In genomic region chr14:96263347-96264199, GRCh38 we compare ENCODE assay signal across 20 cellular contexts. TPM values are rescaled to one million over a fixed set of nuclear protein-coding genes. Genes with fewer than 3 reads are reported as not detected.
A peak's percentile ranks its signal among the peaks of the same experiment; 100 is the strongest.
DNase-seq lines count a peak whose midpoint lies in the region; ATAC-seq, FAIRE-seq and TF ChIP-seq lines count a peak whose summit lies in the region.
"Had no signal": no experiment of that assay in that cellular context is flagged by ENCODE, and none has a peak within 500 bp of the region (broad histone marks: within the 10 kb centered on the region; RNA-seq: fewer than 3 reads in every experiment).

No MANE protein-coding gene starts in this region.

- POLR2A ChIA-PET in HepG2 (lab: Yijun Ruan, JAX) = no interaction called here

- DNase-seq in HepG2 (ENCODE audit: low spot score) (no peak), right lobe of liver (no peak), OCI-M1 (lab: John Stamatoyannopoulos, UW) (peak; percentile 1), esophagus squamous epithelium (lab: John Stamatoyannopoulos, UW) (no peak), transverse colon (peak; percentile 44), T-helper 17 cell (no peak), GM12892 (ENCODE audit: insufficient read length) (no peak)
- DNase-seq: activated CD8-positive, alpha-beta memory T cell treated with anti-CD3 and anti-CD28 coated beads, Interleukin-2, amount 50 U/mL, for 4 hours; aorta; gastrocnemius medialis; NCI-H1092 treated with DMSO at 0.1 percent for 48 hours; stimulated activated CD4-positive, alpha-beta T cell treated with anti-CD3 and anti-CD28 coated beads, Interleukin-4, amount 100 ng/mL, for 24 hours; stimulated activated CD8-positive, alpha-beta memory T cell treated with anti-CD3 and anti-CD28 coated beads, Interleukin-4, amount 100 ng/mL, for 48 hours; T-helper 9 cell had no signal

- TF ChIP-seq CTCF in HepG2 (CRISPR knock-in tag; IDR thresholded peaks at IDR 0.05) = no peak
- no peak for TF ChIP-seq CTCF in right lobe of liver (IDR thresholded peaks at IDR 0.05)
- TF ChIP-seq CTCF in esophagus squamous epithelium (IDR thresholded peaks at IDR 0.05) = no peak
- no peak for TF ChIP-seq CTCF in transverse colon (IDR thresholded peaks at IDR 0.05)

- CTCF ChIA-PET in HepG2 (lab: Yijun Ruan, JAX; ENCODE audit: low intra/inter-chr PET ratio, low total read pairs) = no interaction called here

- H3K4me1 ChIP-seq in HepG2 (ENCODE audit: insufficient read depth, low read length) (peaks cover 7% of the 10 kb centered on the region), right lobe of liver (peaks cover 0 to 5% (median 0%) of the 10 kb centered on the region in 4 donors), esophagus squamous epithelium (peaks cover 24 to 93% (median 29%) of the 10 kb centered on the region in 3 donors), transverse colon (peaks cover under 1 to 23% (median 4%) of the 10 kb centered on the region in 4 donors)
- H3K4me1 ChIP-seq: gastrocnemius medialis, left lung had no signal

- peak overlapping the region; percentile 20; the same call in 1 of the 2 replicates for H3K4me2 ChIP-seq in HepG2 (ENCODE audit: low read depth, low read length)

- in situ Hi-C loops in HepG2 (cut with HindIII; ENCODE audit: extremely low pct_ligation_motif_present, low pct_unique_long_range_greater_than_20kb) (no loop called here), transverse colon (cut with MboI; ENCODE audit: low pct_ligation_motif_present in 1 of 4, low pct_unique_long_range_greater_than_20kb in 1 of 4, low sequenced_read_pairs in 3 of 4) (no loop called here)

- H3K36me3 ChIP-seq in HepG2 (replicated peaks in 1 of 2; ENCODE audit: control insufficient read depth in 1 of 2, insufficient read depth in 2 of 2, low read length in 2 of 2) (no peaks in the 10 kb centered on the region), right lobe of liver (no peaks in the 10 kb centered on the region), esophagus squamous epithelium (peaks cover 0 to 5% (median 0%) of the 10 kb centered on the region in 3 donors), transverse colon (no peaks in the 10 kb centered on the region)
- H3K36me3 ChIP-seq: gastrocnemius medialis, left lung, pancreas, SJCRH30 had no signal

- no peak overlapping the region for H3K4me3 Mint-ChIP-seq in T-helper 17 cell

- TF ChIP-seq POLR2A in HepG2 (IDR thresholded peaks at IDR 0.05; ENCODE audit: insufficient read depth in 1 of 2, low read depth in 2 of 2, low read length in 2 of 2) (no peak), right lobe of liver (IDR thresholded peaks at IDR 0.05) (no peak), esophagus squamous epithelium (IDR thresholded peaks at IDR 0.05) (no peak), transverse colon (IDR thresholded peaks at IDR 0.05) (no peak), GM12892 (IDR thresholded peaks at IDR 0.05; ENCODE audit: low read depth, low read length) (no peak)

- intact Hi-C loops in HepG2 (cut with micrococcal nuclease; ENCODE audit: unreplicated experiment) = loop anchor here (10.0 kb wide), 1 partner anchor 59 kb away; the partner anchor contains the start of gene BDKRB2
- intact Hi-C loops in right lobe of liver (cut with DNase I) = no loop called here
- intact Hi-C loops in esophagus squamous epithelium (cut with DNase I) = no loop called here
- intact Hi-C loops in transverse colon (cut with DNase I; ENCODE audit: low total_unique reads) = loop anchor here (10.0 kb wide), 1 partner anchor 239 kb away; no protein-coding TSS in a partner anchor

- H3K9me3 ChIP-seq in HepG2 (ENCODE audit: low read length) (no peaks in the 10 kb centered on the region), right lobe of liver (no peaks in the 10 kb centered on the region), esophagus squamous epithelium (no peaks in the 10 kb centered on the region), transverse colon (no peaks in the 10 kb centered on the region), T-helper 17 cell (ENCODE audit: control insufficient read depth, low read length, poor library complexity, severe bottlenecking) (no peaks in the 10 kb centered on the region)
- H3K9me3 ChIP-seq: gastrocnemius medialis, left lung, pancreas had no signal

- TF ChIP-seq EP300 in HepG2 (IDR thresholded peaks at IDR 0.05; ENCODE audit: low read depth in 2 of 2, low read length in 2 of 2) (no peak), HepG2 (CRISPR knock-in tag; IDR thresholded peaks at IDR 0.05; ENCODE audit: borderline replicate concordance) (no peak), transverse colon (IDR thresholded peaks at IDR 0.05; ENCODE audit: low read depth) (no peak)

- no TSS peak for BruUV-seq in HepG2 (replicated peaks; lab: Mats Ljungman, UMichigan)

- H3K79me2 ChIP-seq in HepG2 (ENCODE audit: insufficient read depth, low read length) = no peaks in the 10 kb centered on the region

- WGBS in HepG2 (ENCODE audit: low lambda C conversion rate) = 53% methylated on average over 15 of the region's 20 CpGs
- 77% methylated on average over 9 of the region's 20 CpGs for WGBS in right lobe of liver (ENCODE audit: insufficient coverage, low coverage, low lambda C conversion rate, missing lambda C conversion rate)
- 61 to 68% methylated on average over 9 to 11 of the region's 20 CpGs for WGBS in esophagus squamous epithelium, 2 donors
- WGBS in transverse colon (ENCODE audit: low coverage in 1 of 2), 2 donors = 83 to 85% methylated on average over 4 to 20 of the region's 20 CpGs

- peaks cover 53% of the 10 kb centered on the region for H3K27me3 Mint-ChIP-seq in T-helper 17 cell

- H2AFZ ChIP-seq in HepG2 (ENCODE audit: low read length) = no peak overlapping the region

- ATAC-seq in HepG2 (no peak), right lobe of liver (no peak), HG03378 (IDR thresholded peaks at IDR 0.05; ENCODE audit: unreplicated experiment) (no peak), T-helper 17 cell (no peak)
- ATAC-seq: gastrocnemius medialis, left lung, pancreas had no signal

- no peak overlapping the region for H3K27ac Mint-ChIP-seq in T-helper 17 cell
- H3K27ac Mint-ChIP-seq: IgD-negative memory B cell had no signal

- no peak overlapping the region for H3K9ac ChIP-seq in HepG2 (ENCODE audit: insufficient read depth, low read depth, low read length)

- peaks cover 11% of the 10 kb centered on the region for H3K36me3 Mint-ChIP-seq in T-helper 17 cell (ENCODE audit: low read depth)

- H3K27ac ChIP-seq in HepG2 (ENCODE audit: extremely low read length, insufficient read depth, low read length) = no peak overlapping the region
- no peak overlapping the region for H3K27ac ChIP-seq in right lobe of liver
- H3K27ac ChIP-seq in esophagus squamous epithelium = peak overlapping the region; percentile 34 to 87 (median 82)
- peak overlapping the region; percentile 8 to 64 (median 50) for H3K27ac ChIP-seq in transverse colon
- H3K27ac ChIP-seq: gastrocnemius medialis, left lung, SJCRH30 had no signal

- FAIRE-seq in HepG2 (lab: Jason Lieb, UNC) = no peak
- no peak for FAIRE-seq in GM12892 (lab: Jason Lieb, UNC)
- FAIRE-seq: pancreas had no signal

- H3K27me3 ChIP-seq in HepG2 (ENCODE audit: control insufficient read depth in 1 of 2, insufficient read depth in 2 of 2, low read length in 2 of 2) (peaks cover 1 to 25% of the 10 kb centered on the region in 2 experiments; a peak in 3 of 5 replicates), right lobe of liver (no peaks in the 10 kb centered on the region), esophagus squamous epithelium (no peaks in the 10 kb centered on the region), transverse colon (no peaks in the 10 kb centered on the region)
- H3K27me3 ChIP-seq: pancreas, SJCRH30 had no signal

- no peak for TF ChIP-seq RAD21 in HepG2 (CRISPR knock-in tag; IDR thresholded peaks at IDR 0.05)

- no peaks in the 10 kb centered on the region for H4K20me1 ChIP-seq in HepG2 (ENCODE audit: insufficient read depth, low read length)

- peaks cover 3% of the 10 kb centered on the region for H3K4me1 Mint-ChIP-seq in T-helper 17 cell
- H3K4me1 Mint-ChIP-seq: IgD-negative memory B cell had no signal

- H3K4me3 ChIP-seq in HepG2 (replicated peaks in 1 of 3; ENCODE audit: insufficient read depth in 1 of 3, low read depth in 2 of 3, low read length in 3 of 3) (no peak overlapping the region), right lobe of liver (no peak overlapping the region), esophagus squamous epithelium (no peak overlapping the region), transverse colon (no peak overlapping the region)
- H3K4me3 ChIP-seq: gastrocnemius medialis, left lung, pancreas, SJCRH30 had no signal

RNA-seq across cellular contexts. Expression of gene BDKRB1, which starts 7.6 kb away (rescaled TPM):
- total RNA-seq in HepG2 (2016; rRNA removed; fragmentation: Illumina TruSeq; extraction: Trizol) = not detected in 2 replicates
- not detected in 2 replicates for total RNA-seq in HepG2 (2016; cell fraction: cytosol; rRNA removed; fragmentation: Illumina TruSeq; extraction: Trizol; ENCODE audit: low read depth)
- total RNA-seq in HepG2 (2016; cell fraction: insoluble cytoplasmic fraction; rRNA removed; fragmentation: Illumina TruSeq; extraction: Trizol) = not detected in 2 replicates
- total RNA-seq in HepG2 (2016; cell fraction: membrane; rRNA removed; fragmentation: Illumina TruSeq; extraction: Trizol) = not detected in 2 replicates
- total RNA-seq in HepG2 (2016; cell fraction: nucleus; rRNA removed; fragmentation: Illumina TruSeq; extraction: Trizol) = not detected in 2 replicates
- polyA plus RNA-seq in HepG2 (2011; rRNA removed) = 0.05 TPM in 1 of 2 replicates, not detected in the other
- polyA plus RNA-seq in HepG2 (2011; cell fraction: cytosol; rRNA removed) = not detected in 2 replicates
- not detected in 2 replicates for polyA plus RNA-seq in HepG2 (2011; cell fraction: nucleus; rRNA removed)
- not detected in 2 replicates for polyA plus RNA-seq in HepG2 (2012)
- polyA plus RNA-seq in HepG2 (2016; cell fraction: cytosol; fragmentation: Illumina TruSeq; extraction: Trizol; ENCODE audit: low read depth) = not detected in 2 replicates
- polyA plus RNA-seq in HepG2 (2016; cell fraction: insoluble cytoplasmic fraction; fragmentation: Illumina TruSeq; extraction: Trizol; ENCODE audit: low read depth) = not detected in 2 replicates
- polyA plus RNA-seq in HepG2 (2016; cell fraction: membrane; fragmentation: Illumina TruSeq; extraction: Trizol; ENCODE audit: low read depth) = not detected in 2 replicates
- polyA plus RNA-seq in HepG2 (2016; cell fraction: nucleus; fragmentation: Illumina TruSeq; extraction: Trizol; ENCODE audit: insufficient read depth, low read depth) = not detected in 2 replicates
- 20.3 TPM in 1 of 2 replicates, not detected in the other for polyA minus RNA-seq in HepG2 (2011; rRNA and poly(A)+ RNA removed; ENCODE audit: low replicate concordance)
- polyA minus RNA-seq in HepG2 (2011; cell fraction: cytosol; rRNA and poly(A)+ RNA removed) = 0.62 TPM in 1 of 2 replicates, not detected in the other
- not detected in 2 replicates for polyA minus RNA-seq in HepG2 (2011; cell fraction: nucleus; rRNA and poly(A)+ RNA removed)
- total RNA-seq in right lobe of liver = under 1 TPM in 1 of 6 experiments, not detected in 5; 0.31 TPM
- total RNA-seq in esophagus squamous epithelium = 10 to 100 TPM in 1 of 4 donors, 1 to 10 TPM in 3; 4.0 to 12.2 (median 5.7) TPM
- 1 to 10 TPM; 1.1 to 4.4 (median 2.3) TPM for total RNA-seq in transverse colon
- total RNA-seq in T-helper 17 cell = not detected
- not detected for polyA plus RNA-seq in GM12892 (2012; ENCODE audit: missing spikeins)
- total RNA-seq: gastrocnemius medialis, skeletal muscle tissue had no signal
- polyA plus RNA-seq: IgD-negative memory B cell had no signal

RNA-seq across cellular contexts. Expression of gene BDKRB2, which starts 58.9 kb away (rescaled TPM):
- total RNA-seq in HepG2 (2016; rRNA removed; fragmentation: Illumina TruSeq; extraction: Trizol) (not detected in 2 replicates), right lobe of liver (under 1 TPM; 0.07 to 0.60 (median 0.22) TPM), esophagus squamous epithelium (10 to 100 TPM; 18.8 to 31.2 (median 20.0) TPM), transverse colon (10 to 100 TPM in 3 of 4 donors, 1 to 10 TPM in 1; 2.6 to 19.8 (median 17.4) TPM), T-helper 17 cell (not detected)
- total RNA-seq in HepG2 (2016; cell fraction: cytosol; rRNA removed; fragmentation: Illumina TruSeq; extraction: Trizol; ENCODE audit: low read depth) = not detected in 2 replicates
- not detected in 2 replicates for total RNA-seq in HepG2 (2016; cell fraction: insoluble cytoplasmic fraction; rRNA removed; fragmentation: Illumina TruSeq; extraction: Trizol)
- not detected in 2 replicates for total RNA-seq in HepG2 (2016; cell fraction: membrane; rRNA removed; fragmentation: Illumina TruSeq; extraction: Trizol)
- not detected in 2 replicates for total RNA-seq in HepG2 (2016; cell fraction: nucleus; rRNA removed; fragmentation: Illumina TruSeq; extraction: Trizol)
- polyA plus RNA-seq in HepG2 (2011; rRNA removed) = 0.03 TPM in 2 replicates
- 0.03 TPM in 2 replicates for polyA plus RNA-seq in HepG2 (2011; cell fraction: cytosol; rRNA removed)
- not detected in 2 replicates for polyA plus RNA-seq in HepG2 (2011; cell fraction: nucleus; rRNA removed)
- polyA plus RNA-seq in HepG2 (2012) = not detected in 2 replicates
- not detected in 2 replicates for polyA plus RNA-seq in HepG2 (2016; cell fraction: cytosol; fragmentation: Illumina TruSeq; extraction: Trizol; ENCODE audit: low read depth)
- polyA plus RNA-seq in HepG2 (2016; cell fraction: insoluble cytoplasmic fraction; fragmentation: Illumina TruSeq; extraction: Trizol; ENCODE audit: low read depth) = not detected in 2 replicates
- not detected in 2 replicates for polyA plus RNA-seq in HepG2 (2016; cell fraction: membrane; fragmentation: Illumina TruSeq; extraction: Trizol; ENCODE audit: low read depth)
- not detected in 2 replicates for polyA plus RNA-seq in HepG2 (2016; cell fraction: nucleus; fragmentation: Illumina TruSeq; extraction: Trizol; ENCODE audit: insufficient read depth, low read depth)
- 0.04 and 24.0 TPM in 2 replicates for polyA minus RNA-seq in HepG2 (2011; rRNA and poly(A)+ RNA removed; ENCODE audit: low replicate concordance)
- polyA minus RNA-seq in HepG2 (2011; cell fraction: cytosol; rRNA and poly(A)+ RNA removed) = not detected in 2 replicates
- 0.12 TPM in 1 of 2 replicates, not detected in the other for polyA minus RNA-seq in HepG2 (2011; cell fraction: nucleus; rRNA and poly(A)+ RNA removed)
- not detected for polyA plus RNA-seq in GM12892 (2012; ENCODE audit: missing spikeins)
- total RNA-seq: SJCRH30 had no signal
- polyA plus RNA-seq: aorta, IgD-negative memory B cell had no signal

Comparison
In these comparisons a context has a peak if more than half of its experiments do, and no peak if none do; other contexts are left out.
1. intact Hi-C loops: an anchor here in HepG2 (10.0 kb wide) and transverse colon (10.0 kb wide); none called in right lobe of liver and esophagus squamous epithelium.
2. DNase-seq: peak in OCI-M1 (single experiment) and transverse colon (single experiment); none in HepG2 (single experiment), right lobe of liver (0 of 3), esophagus squamous epithelium (single experiment), T-helper 17 cell (0 of 3) and GM12892 (single experiment).
3. H3K27ac ChIP-seq: peak in esophagus squamous epithelium (4 of 4) and transverse colon (4 of 4); none in HepG2 (single experiment) and right lobe of liver (0 of 3).